In the genomic region with DNA sequence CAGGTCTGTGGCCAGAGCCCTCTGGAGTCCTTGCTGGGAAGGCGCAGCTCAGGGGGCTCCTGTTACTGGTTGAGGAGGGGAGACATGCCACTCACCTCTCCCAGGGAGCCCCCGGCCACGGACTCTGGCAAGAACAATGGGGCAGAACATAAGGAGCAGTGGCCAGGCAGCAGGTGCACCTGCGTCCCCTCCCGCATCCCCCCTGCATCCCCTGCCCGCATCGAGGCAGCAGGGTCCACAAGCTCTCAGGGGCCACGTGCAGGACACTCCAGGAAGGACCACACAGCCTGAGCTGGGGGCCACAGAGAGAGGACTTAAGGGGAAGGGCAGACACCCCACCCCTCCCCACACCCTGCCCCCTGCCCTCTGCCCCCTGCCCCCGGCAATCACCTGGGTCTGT, we compare ENCODE assay signal across 1 cellular context.
TF ChIP-seq lines count a peak whose summit lies in the region.

No MANE protein-coding gene starts in this region.

TF ChIP-seq in K562, 482 proteins besides CTCF, POLR2A, EP300 and RAD21 (continued from another document):
- TF ChIP-seq, protein P1, sequence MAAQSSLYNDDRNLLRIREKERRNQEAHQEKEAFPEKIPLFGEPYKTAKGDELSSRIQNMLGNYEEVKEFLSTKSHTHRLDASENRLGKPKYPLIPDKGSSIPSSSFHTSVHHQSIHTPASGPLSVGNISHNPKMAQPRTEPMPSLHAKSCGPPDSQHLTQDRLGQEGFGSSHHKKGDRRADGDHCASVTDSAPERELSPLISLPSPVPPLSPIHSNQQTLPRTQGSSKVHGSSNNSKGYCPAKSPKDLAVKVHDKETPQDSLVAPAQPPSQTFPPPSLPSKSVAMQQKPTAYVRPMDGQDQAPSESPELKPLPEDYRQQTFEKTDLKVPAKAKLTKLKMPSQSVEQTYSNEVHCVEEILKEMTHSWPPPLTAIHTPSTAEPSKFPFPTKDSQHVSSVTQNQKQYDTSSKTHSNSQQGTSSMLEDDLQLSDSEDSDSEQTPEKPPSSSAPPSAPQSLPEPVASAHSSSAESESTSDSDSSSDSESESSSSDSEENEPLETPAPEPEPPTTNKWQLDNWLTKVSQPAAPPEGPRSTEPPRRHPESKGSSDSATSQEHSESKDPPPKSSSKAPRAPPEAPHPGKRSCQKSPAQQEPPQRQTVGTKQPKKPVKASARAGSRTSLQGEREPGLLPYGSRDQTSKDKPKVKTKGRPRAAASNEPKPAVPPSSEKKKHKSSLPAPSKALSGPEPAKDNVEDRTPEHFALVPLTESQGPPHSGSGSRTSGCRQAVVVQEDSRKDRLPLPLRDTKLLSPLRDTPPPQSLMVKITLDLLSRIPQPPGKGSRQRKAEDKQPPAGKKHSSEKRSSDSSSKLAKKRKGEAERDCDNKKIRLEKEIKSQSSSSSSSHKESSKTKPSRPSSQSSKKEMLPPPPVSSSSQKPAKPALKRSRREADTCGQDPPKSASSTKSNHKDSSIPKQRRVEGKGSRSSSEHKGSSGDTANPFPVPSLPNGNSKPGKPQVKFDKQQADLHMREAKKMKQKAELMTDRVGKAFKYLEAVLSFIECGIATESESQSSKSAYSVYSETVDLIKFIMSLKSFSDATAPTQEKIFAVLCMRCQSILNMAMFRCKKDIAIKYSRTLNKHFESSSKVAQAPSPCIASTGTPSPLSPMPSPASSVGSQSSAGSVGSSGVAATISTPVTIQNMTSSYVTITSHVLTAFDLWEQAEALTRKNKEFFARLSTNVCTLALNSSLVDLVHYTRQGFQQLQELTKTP (IDR thresholded peaks at IDR 0.05; ENCODE audit: low read depth in 1 of 2, partially characterized antibody in 2 of 2): no peak
- TF ChIP-seq CCAR2 (IDR thresholded peaks at IDR 0.05; ENCODE audit: low read depth, low read length) (no peak), ZNF239 (CRISPR knock-in tag; IDR thresholded peaks at IDR 0.05) (no peak)
